In genomic region chr6:30749554-30750378, GRCh38 we compare ENCODE assay signal across 1 cellular context.
TF ChIP-seq lines count a peak whose summit lies in the region.

No MANE protein-coding gene starts in this region.

TF ChIP-seq in WTC11, 78 proteins besides CTCF, POLR2A, EP300 and RAD21:
- TF ChIP-seq CREM (CRISPR knock-in tag; IDR thresholded peaks at IDR 0.05) (no peak), JAZF1 (CRISPR knock-in tag; IDR thresholded peaks at IDR 0.05) (no peak), ESRRA (CRISPR knock-in tag; IDR thresholded peaks at IDR 0.05; ENCODE audit: borderline replicate concordance) (no peak), IRF2 (CRISPR knock-in tag; IDR thresholded peaks at IDR 0.05; ENCODE audit: borderline replicate concordance, low read depth) (no peak), NFYB (CRISPR knock-in tag; conservative IDR thresholded peaks at IDR 0.05; ENCODE audit: low read depth) (no peak), GRHL2 (CRISPR knock-in tag; IDR thresholded peaks at IDR 0.05; ENCODE audit: insufficient replicate concordance, severe bottlenecking) (no peak), ELF4 (CRISPR knock-in tag; IDR thresholded peaks at IDR 0.05; ENCODE audit: low read depth) (no peak), PRRX2 (CRISPR knock-in tag; IDR thresholded peaks at IDR 0.05) (no peak)
- TF ChIP-seq, protein P1, sequence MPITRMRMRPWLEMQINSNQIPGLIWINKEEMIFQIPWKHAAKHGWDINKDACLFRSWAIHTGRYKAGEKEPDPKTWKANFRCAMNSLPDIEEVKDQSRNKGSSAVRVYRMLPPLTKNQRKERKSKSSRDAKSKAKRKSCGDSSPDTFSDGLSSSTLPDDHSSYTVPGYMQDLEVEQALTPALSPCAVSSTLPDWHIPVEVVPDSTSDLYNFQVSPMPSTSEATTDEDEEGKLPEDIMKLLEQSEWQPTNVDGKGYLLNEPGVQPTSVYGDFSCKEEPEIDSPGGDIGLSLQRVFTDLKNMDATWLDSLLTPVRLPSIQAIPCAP (CRISPR knock-in tag; IDR thresholded peaks at IDR 0.05), result no peak
- TF ChIP-seq, protein P2, sequence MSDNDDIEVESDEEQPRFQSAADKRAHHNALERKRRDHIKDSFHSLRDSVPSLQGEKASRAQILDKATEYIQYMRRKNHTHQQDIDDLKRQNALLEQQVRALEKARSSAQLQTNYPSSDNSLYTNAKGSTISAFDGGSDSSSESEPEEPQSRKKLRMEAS (CRISPR knock-in tag; IDR thresholded peaks at IDR 0.05), result no peak
- TF ChIP-seq, protein P3, sequence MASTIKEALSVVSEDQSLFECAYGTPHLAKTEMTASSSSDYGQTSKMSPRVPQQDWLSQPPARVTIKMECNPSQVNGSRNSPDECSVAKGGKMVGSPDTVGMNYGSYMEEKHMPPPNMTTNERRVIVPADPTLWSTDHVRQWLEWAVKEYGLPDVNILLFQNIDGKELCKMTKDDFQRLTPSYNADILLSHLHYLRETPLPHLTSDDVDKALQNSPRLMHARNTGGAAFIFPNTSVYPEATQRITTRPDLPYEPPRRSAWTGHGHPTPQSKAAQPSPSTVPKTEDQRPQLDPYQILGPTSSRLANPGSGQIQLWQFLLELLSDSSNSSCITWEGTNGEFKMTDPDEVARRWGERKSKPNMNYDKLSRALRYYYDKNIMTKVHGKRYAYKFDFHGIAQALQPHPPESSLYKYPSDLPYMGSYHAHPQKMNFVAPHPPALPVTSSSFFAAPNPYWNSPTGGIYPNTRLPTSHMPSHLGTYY (CRISPR knock-in tag; IDR thresholded peaks at IDR 0.05), result no peak
